In the genomic region with DNA sequence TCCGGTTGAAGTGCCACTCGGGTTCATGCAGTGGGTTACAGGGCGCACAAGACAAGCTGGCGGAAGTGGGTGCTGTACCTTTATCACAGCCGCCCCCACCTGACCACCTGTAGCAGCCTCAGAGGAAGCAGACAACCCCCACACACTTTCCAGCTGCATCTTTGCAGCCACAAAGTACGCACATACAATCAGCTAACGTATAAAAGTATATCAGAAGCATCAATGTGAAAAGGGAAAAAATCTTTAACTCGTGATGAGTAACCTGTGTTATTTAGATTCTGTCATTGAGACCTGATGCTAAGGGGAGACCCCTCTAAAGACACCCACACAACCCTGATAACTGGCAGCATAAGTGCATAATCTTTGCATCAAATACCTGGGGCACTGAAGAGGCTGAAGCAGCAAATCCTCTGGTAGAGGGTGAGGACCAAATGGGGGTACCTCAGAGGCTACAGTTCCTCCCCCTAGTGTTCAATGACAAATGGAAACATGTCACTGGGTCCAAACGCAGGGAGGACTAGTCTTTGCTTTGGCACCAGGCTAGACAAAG, we compare ENCODE assay signal across 9 cellular contexts. TPM values are rescaled to one million over a fixed set of nuclear protein-coding genes. Genes with fewer than 3 reads are reported as not detected.
DNase-seq lines count a peak whose midpoint lies in the region; ATAC-seq and TF ChIP-seq lines count a peak whose summit lies in the region.
"Had no signal": no experiment of that assay in that cellular context is flagged by ENCODE, and none has a peak within 500 bp of the region (broad histone marks: within the 10 kb centered on the region; RNA-seq: fewer than 3 reads in every experiment).

No MANE protein-coding gene starts in this region.

- ATAC-seq in CD4-positive, alpha-beta T cell (ENCODE audit: poor library complexity), result peak; percentile 89
- ATAC-seq in T-helper 17 cell (peak; percentile 96), GM18517 (IDR thresholded peaks at IDR 0.05; ENCODE audit: unreplicated experiment) (no peak)

- peak; percentile 80 to 97 (median 84) for DNase-seq in CD4-positive, alpha-beta T cell
- DNase-seq in T-helper 17 cell, result peak; percentile 60 to 83 (median 74)
- DNase-seq in activated naive CD4-positive, alpha-beta T cell treated with Interleukin-2 at 50 U/mL for 16 hours, result peak; percentile 92
- peak; percentile 81 to 90 (median 84) for DNase-seq in stimulated activated CD4-positive, alpha-beta T cell treated with anti-CD3 and anti-CD28 coated beads, Interleukin-12 subunit alpha, Interleukin-12 subunit beta, amount 100 ng/mL, for 48 hours (ENCODE audit: low read depth in 2 of 3, low spot score in 1 of 3)
- DNase-seq in superior temporal gyrus (ENCODE audit: extremely low spot score), result no peak
- DNase-seq in cerebellum (ENCODE audit: low spot score), result no peak
- DNase-seq in lower leg skin (ENCODE audit: low spot score in 2 of 2), result no peak

- H3K27ac Mint-ChIP-seq in CD4-positive, alpha-beta T cell, result peak overlapping the region; percentile 97
- peak overlapping the region; percentile 97 for H3K27ac Mint-ChIP-seq in T-helper 17 cell

- TF ChIP-seq CTCF in CD4-positive, alpha-beta T cell (IDR thresholded peaks at IDR 0.05), result peak; percentile 30
- no peak for TF ChIP-seq CTCF in lower leg skin (IDR thresholded peaks at IDR 0.05)

- POLR2A ChIA-PET in CD4-positive, alpha-beta T cell (lab: Charles Lee), result interaction anchor here (0.6 to 5.0 kb wide), 33 partner anchors 8 to 439 kb away, joined by 3 to 91 read pairs (median 5); a partner anchor contains a TSS

- TF ChIP-seq POLR2A in lower leg skin (IDR thresholded peaks at IDR 0.05), result no peak

- no peak overlapping the region for H3K4me3 ChIP-seq in lower leg skin (ENCODE audit: low read depth, poor library complexity, severe bottlenecking)
- H3K4me3 ChIP-seq: BLaER1 treated with 17β-estradiol and CSF1 and Interleukin-3, amounts not matched to agents 10 nM and 100 nM had no signal

- peak overlapping the region; percentile 90 for H3K27ac ChIP-seq in CD4-positive, alpha-beta T cell (ENCODE audit: low read depth, low read length)

- no peaks in the 10 kb centered on the region for H3K27me3 ChIP-seq in CD4-positive, alpha-beta T cell (ENCODE audit: control insufficient read depth, insufficient read depth, low read length)
- H3K27me3 ChIP-seq: BLaER1 treated with 17β-estradiol and CSF1 and Interleukin-3, amounts not matched to agents 10 nM and 100 nM had no signal

- H3K36me3 Mint-ChIP-seq in CD4-positive, alpha-beta T cell (ENCODE audit: low read depth), result peaks cover 25% of the 10 kb centered on the region
- no peaks in the 10 kb centered on the region for H3K36me3 Mint-ChIP-seq in T-helper 17 cell (ENCODE audit: low read depth)

- H3K27me3 Mint-ChIP-seq in CD4-positive, alpha-beta T cell, result no peaks in the 10 kb centered on the region
- H3K27me3 Mint-ChIP-seq in T-helper 17 cell, result no peaks in the 10 kb centered on the region

- H3K9me3 ChIP-seq in CD4-positive, alpha-beta T cell (ENCODE audit: control insufficient read depth, low read length), result no peaks in the 10 kb centered on the region
- H3K9me3 ChIP-seq in T-helper 17 cell (ENCODE audit: control insufficient read depth, low read length, poor library complexity, severe bottlenecking), result peaks cover 3% of the 10 kb centered on the region

- peaks cover 3% of the 10 kb centered on the region for H3K9me3 Mint-ChIP-seq in CD4-positive, alpha-beta T cell

- H3K4me3 Mint-ChIP-seq in CD4-positive, alpha-beta T cell, result peak overlapping the region; percentile 71
- H3K4me3 Mint-ChIP-seq in T-helper 17 cell, result peak overlapping the region; percentile 72

- intact Hi-C loops in CD4-positive, alpha-beta T cell (cut with DNase I, micrococcal nuclease), result loop anchor here (1.0 to 5.0 kb wide), 7 partner anchors 10 to 194 kb away; a partner anchor contains a TSS
- intact Hi-C loops in lower leg skin (cut with DNase I; ENCODE audit: low total_unique reads), result no loop called here

- CTCF ChIA-PET in CD4-positive, alpha-beta T cell (lab: Charles Lee), result interaction anchor here (0.6 to 4.2 kb wide), 11 partner anchors 11 to 334 kb away, joined by 3 to 26 read pairs (median 5); no protein-coding TSS in a partner anchor

- peaks cover 89% of the 10 kb centered on the region for H3K4me1 Mint-ChIP-seq in CD4-positive, alpha-beta T cell (ENCODE audit: low read depth)
- peaks cover 40% of the 10 kb centered on the region for H3K4me1 Mint-ChIP-seq in T-helper 17 cell

- WGBS in lower leg skin, 2 donors, result 67 to 80% methylated on average over 9 of the region's 9 CpGs

RNA-seq across cellular contexts. Expression of a gene that starts 22.1 kb away (rescaled TPM):
- 100 to 1,000 TPM; 157 to 170 TPM for total RNA-seq in CD4-positive, alpha-beta T cell
- total RNA-seq in T-helper 17 cell (10 to 100 TPM; 53.7 to 69.9 TPM), cerebellum (23.6 TPM), lower leg skin (10 to 100 TPM in 2 of 4 donors, 1 to 10 TPM in 2; 9.3 to 34.5 (median 11.1) TPM)

Comparison
In these comparisons a context has a peak if more than half of its experiments do, and no peak if none do; other contexts are left out.
1. DNase-seq: peak in CD4-positive, alpha-beta T cell (10 of 10), T-helper 17 cell (3 of 3), activated naive CD4-positive, alpha-beta T cell treated with Interleukin-2 at 50 U/mL for 16 hours (single experiment) and stimulated activated CD4-positive, alpha-beta T cell treated with anti-CD3 and anti-CD28 coated beads, Interleukin-12 subunit alpha, Interleukin-12 subunit beta, amount 100 ng/mL, for 48 hours (3 of 3); none in superior temporal gyrus (single experiment), cerebellum (single experiment) and lower leg skin (0 of 2).